In genomic region chr3:195066441-195066841, GRCh38 we compare ENCODE assay signal across 16 cellular contexts.
"Had no signal": no experiment of that assay in that cellular context is flagged by ENCODE, and none has a peak within 500 bp of the region (broad histone marks: within the 10 kb centered on the region; RNA-seq: fewer than 3 reads in every experiment).

No MANE protein-coding gene starts in this region.

- H3K9me3 Mint-ChIP-seq: activated CD8-positive, alpha-beta T cell treated with anti-CD3 and anti-CD28 coated beads for 36 hours; activated naive CD4-positive, alpha-beta T cell treated with anti-CD3 and anti-CD28 coated beads, Interleukin-2, amount 50 U/mL, for 24 hours; mesothelial cell of epicardium; natural killer cell treated with Interleukin-12 subunit alpha and Interleukin-12 subunit beta and Interleukin-15 and Interleukin-18, amount 100 ng/mL, for 72 hours; T-helper 2 cell treated with Interferon-gamma antibody and Interleukin-4, amounts not matched to agents 5 μg/mL and 100 μg/mL, for 36 hours had no signal

- H3K4me1 ChIP-seq: breast epithelium had no signal

- H3K36me3 Mint-ChIP-seq: natural killer cell treated with Interleukin-12 subunit alpha and Interleukin-12 subunit beta and Interleukin-15 and Interleukin-18, amount 100 ng/mL, for 72 hours had no signal

- H3K27ac Mint-ChIP-seq: activated CD8-positive, alpha-beta T cell treated with anti-CD3 and anti-CD28 coated beads for 36 hours; activated naive CD4-positive, alpha-beta T cell treated with anti-CD3 and anti-CD28 coated beads, Interleukin-2, amount 50 U/mL, for 24 hours; mesothelial cell of epicardium; T-helper 2 cell treated with Interferon-gamma antibody and Interleukin-4, amounts not matched to agents 5 μg/mL and 100 μg/mL, for 36 hours had no signal

- H3K27ac ChIP-seq: breast epithelium, esophagus squamous epithelium, SK-N-MC had no signal

- DNase-seq: activated CD4-positive, alpha-beta T cell treated with anti-CD3 and anti-CD28 coated beads for 48 hours; activated CD4-positive, CD25-positive, alpha-beta regulatory T cell; activated CD8-positive, alpha-beta T cell treated with anti-CD3 and anti-CD28 coated beads for 36 hours; activated T-cell treated with anti-CD3 and anti-CD28 coated beads, Interleukin-2, amount 50 U/mL, for 1 hour; dermis blood vessel endothelial cell; effector memory CD4-positive, alpha-beta T cell; esophagus squamous epithelium; small intestine; stimulated activated CD4-positive, alpha-beta T cell treated with anti-CD3 and anti-CD28 coated beads, Interleukin-4, amount 100 ng/mL, for 1 hour; stimulated activated naive CD4-positive, alpha-beta T cell had no signal

- H3K36me3 ChIP-seq: breast epithelium had no signal

- H3K9me3 ChIP-seq: breast epithelium, esophagus squamous epithelium had no signal

- H3K4me1 Mint-ChIP-seq: activated naive CD4-positive, alpha-beta T cell treated with anti-CD3 and anti-CD28 coated beads, Interleukin-2, amount 50 U/mL, for 24 hours had no signal

- H3K4me3 Mint-ChIP-seq: activated CD8-positive, alpha-beta T cell treated with anti-CD3 and anti-CD28 coated beads for 36 hours; activated naive CD4-positive, alpha-beta T cell treated with anti-CD3 and anti-CD28 coated beads, Interleukin-2, amount 50 U/mL, for 24 hours; mesothelial cell of epicardium; natural killer cell treated with Interleukin-12 subunit alpha and Interleukin-12 subunit beta and Interleukin-15 and Interleukin-18, amount 100 ng/mL, for 72 hours; T-helper 2 cell treated with Interferon-gamma antibody and Interleukin-4, amounts not matched to agents 5 μg/mL and 100 μg/mL, for 36 hours had no signal

- H3K27me3 ChIP-seq: breast epithelium, esophagus squamous epithelium had no signal

- H3K27me3 Mint-ChIP-seq: activated CD8-positive, alpha-beta T cell treated with anti-CD3 and anti-CD28 coated beads for 36 hours; activated naive CD4-positive, alpha-beta T cell treated with anti-CD3 and anti-CD28 coated beads, Interleukin-2, amount 50 U/mL, for 24 hours; natural killer cell treated with Interleukin-12 subunit alpha and Interleukin-12 subunit beta and Interleukin-15 and Interleukin-18, amount 100 ng/mL, for 72 hours had no signal

- H3K4me3 ChIP-seq: breast epithelium, esophagus squamous epithelium, SK-N-MC had no signal

- ATAC-seq: activated CD8-positive, alpha-beta T cell treated with anti-CD3 and anti-CD28 coated beads for 36 hours; natural killer cell treated with Interleukin-12 subunit alpha and Interleukin-12 subunit beta and Interleukin-15 and Interleukin-18, amount 100 ng/mL, for 72 hours had no signal
